9 cellular contexts compared by ENCODE assay signal in genomic region chr7:135170998-135171481, GRCh38. TPM values are rescaled to one million over a fixed set of nuclear protein-coding genes. Genes with fewer than 3 reads are reported as not detected.
A peak's percentile ranks its signal among the peaks of the same experiment; 100 is the strongest.
DNase-seq lines count a peak whose midpoint lies in the region; ATAC-seq and TF ChIP-seq lines count a peak whose summit lies in the region.
"Not testable (repeated sequence)": the region's sequence is repeated elsewhere in the genome, so short reads cannot be mapped to it uniquely, and the experiment has no call there.
"Had no signal": no experiment of that assay in that cellular context is flagged by ENCODE, and none has a peak within 500 bp of the region (broad histone marks: within the 10 kb centered on the region; RNA-seq: fewer than 3 reads in every experiment).

No MANE protein-coding gene starts in this region.

- peaks cover 0 to 49% of the 10 kb centered on the region in 2 donors for H3K4me1 ChIP-seq in right atrium auricular region
- peaks cover 18% of the 10 kb centered on the region for H3K4me1 ChIP-seq in neuron (ENCODE audit: insufficient read depth, low read length)
- H3K4me1 ChIP-seq in upper lobe of right lung: peaks cover 34% of the 10 kb centered on the region

- intact Hi-C loops in upper lobe of right lung (cut with DNase I): not testable (repeated sequence)

- H3K27ac ChIP-seq in SK-N-MC: peak overlapping the region; percentile 94
- peak overlapping the region; percentile 97 for H3K27ac ChIP-seq in right atrium auricular region
- H3K27ac ChIP-seq in upper lobe of right lung: peak overlapping the region; percentile 99

- H3K4me3 ChIP-seq in SK-N-MC: peak overlapping the region; percentile 93
- peak overlapping the region; percentile 78 to 86 for H3K4me3 ChIP-seq in right atrium auricular region
- peak overlapping the region; percentile 74 for H3K4me3 ChIP-seq in neuron (ENCODE audit: low read length)
- H3K4me3 ChIP-seq in upper lobe of right lung: peak overlapping the region; percentile 94

- H3K27me3 Mint-ChIP-seq in brain: not testable (repeated sequence)

- peaks cover 14% of the 10 kb centered on the region for H3K36me3 Mint-ChIP-seq in brain

- peaks cover 45% of the 10 kb centered on the region for H3K4me1 Mint-ChIP-seq in brain

- H3K4me3 Mint-ChIP-seq in brain: peak overlapping the region; percentile 82 to 95 (median 90)

- H2AFZ ChIP-seq in neuron (ENCODE audit: low read depth, low read length): peak overlapping the region; percentile 90

- H3K27ac Mint-ChIP-seq in brain: peak overlapping the region; percentile 74 to 98 (median 95)

- peak overlapping the region; percentile 96 for H3K9ac ChIP-seq in SK-N-MC (ENCODE audit: insufficient read length)

- H3K9me3 ChIP-seq in SK-N-MC (ENCODE audit: low read depth, low read length); right atrium auricular region; neuron (ENCODE audit: low read length); upper lobe of right lung: not testable (repeated sequence)

- H3K9me3 Mint-ChIP-seq in brain: not testable (repeated sequence)

- not testable (repeated sequence) for DNase-seq in SK-N-MC (ENCODE audit: low read depth, low spot score); upper lobe of right lung
- peak; percentile 52 for DNase-seq in right atrium auricular region (ENCODE audit: low spot score)

- H3K36me3 ChIP-seq in SK-N-MC (ENCODE audit: insufficient read depth, low read length) (peaks cover 26% of the 10 kb centered on the region), right atrium auricular region (peaks cover 20% of the 10 kb centered on the region), neuron (ENCODE audit: insufficient read depth, low read length) (peaks cover 29% of the 10 kb centered on the region), upper lobe of right lung (peaks cover 21% of the 10 kb centered on the region)

- TF ChIP-seq CTCF in brain (conservative IDR thresholded peaks at IDR 0.05): peak; percentile 19 to 22
- TF ChIP-seq CTCF in right atrium auricular region (IDR thresholded peaks at IDR 0.05): peak in 1 of 2 donors; percentile 6
- not testable (repeated sequence) for TF ChIP-seq CTCF in upper lobe of right lung (IDR thresholded peaks at IDR 0.05)

- ATAC-seq in GM18499 (IDR thresholded peaks at IDR 0.05; ENCODE audit: insufficient read depth, unreplicated experiment) (peak; percentile 26), GM21786 (IDR thresholded peaks at IDR 0.05; ENCODE audit: unreplicated experiment) (peak; percentile 43), HG03342 (IDR thresholded peaks at IDR 0.05; ENCODE audit: unreplicated experiment) (peak; percentile 27)
- not testable (repeated sequence) for ATAC-seq in upper lobe of right lung

- H3K27me3 ChIP-seq in right atrium auricular region; neuron (ENCODE audit: insufficient read depth, low read length); upper lobe of right lung: not testable (repeated sequence)

RNA-seq across cellular contexts. Expression of gene CYREN, which starts 0.5 kb away (rescaled TPM):
- 23.3 TPM for polyA plus RNA-seq in brain (ENCODE audit: insufficient read depth, low read depth, low replicate concordance)
- total RNA-seq in right atrium auricular region: 10 to 100 TPM; 25.5 to 31.4 TPM
- total RNA-seq in upper lobe of right lung: 39.3 TPM

RNA-seq across cellular contexts. Expression of gene TMEM140, which starts 23.2 kb away (rescaled TPM):
- polyA plus RNA-seq in brain (ENCODE audit: insufficient read depth, low read depth, low replicate concordance): 9.7 TPM
- total RNA-seq in right atrium auricular region: 10 to 100 TPM; 10.7 to 14.9 TPM
- 31.2 TPM for total RNA-seq in upper lobe of right lung
- total RNA-seq: G401 had no signal

RNA-seq across cellular contexts. Expression of gene WDR91, which starts 40.3 kb away (rescaled TPM):
- polyA plus RNA-seq in brain (ENCODE audit: insufficient read depth, low read depth, low replicate concordance): 8.0 TPM
- total RNA-seq in right atrium auricular region (1 to 10 TPM; 3.3 to 4.5 TPM), upper lobe of right lung (30.0 TPM)
